28 cellular contexts compared by ENCODE assay signal in the genomic region with DNA sequence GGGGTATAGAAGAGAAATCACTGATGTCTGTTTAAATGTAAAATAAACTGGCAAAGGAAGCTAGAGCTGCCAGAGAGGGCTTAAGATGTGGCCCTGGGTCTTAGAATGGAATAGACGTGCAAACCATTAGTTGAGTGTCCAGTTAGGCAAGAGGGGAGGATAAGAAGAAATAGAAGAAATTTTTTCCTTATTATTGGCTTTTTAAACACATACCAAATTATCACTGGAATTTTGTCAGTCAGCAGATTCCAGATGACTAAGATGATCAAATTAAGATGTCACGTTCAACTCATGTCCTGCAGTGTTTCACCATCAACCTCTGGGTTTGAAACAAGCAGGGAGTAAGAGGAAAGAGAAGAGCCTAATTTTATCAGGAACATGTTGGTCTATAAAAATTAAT.
DNase-seq lines count a peak whose midpoint lies in the region; ATAC-seq, FAIRE-seq and TF ChIP-seq lines count a peak whose summit lies in the region.
"Had no signal": no experiment of that assay in that cellular context is flagged by ENCODE, and none has a peak within 500 bp of the region (broad histone marks: within the 10 kb centered on the region; RNA-seq: fewer than 3 reads in every experiment).

No MANE protein-coding gene starts in this region.

- no peaks in the 10 kb centered on the region for H3K4me1 ChIP-seq in A673 (ENCODE audit: insufficient read depth, low read length, poor library complexity, severe bottlenecking)
- H3K4me1 ChIP-seq: heart right ventricle, Peyer's patch, psoas muscle, SJSA1 had no signal

- H3K27me3 ChIP-seq in A673 (replicated peaks; ENCODE audit: insufficient read depth, low read depth, low read length, poor library complexity), result no peaks in the 10 kb centered on the region
- H3K27me3 ChIP-seq: heart right ventricle, Peyer's patch had no signal

- DNase-seq in A673 (ENCODE audit: low spot score), result peak; percentile 43
- DNase-seq in GM04503 (ENCODE audit: low read depth), result peak; percentile 74
- DNase-seq in astrocyte of the cerebellum (ENCODE audit: low read depth), result peak; percentile 18
- DNase-seq in foreskin fibroblast, result peak; percentile 53 to 79
- no peak for DNase-seq in NCI-H748 (lab: John Stamatoyannopoulos, UW; ENCODE audit: unreplicated experiment)
- DNase-seq in H54 (ENCODE audit: insufficient read length, low spot score), result no peak
- no peak for DNase-seq in superior temporal gyrus (ENCODE audit: extremely low spot score)
- DNase-seq: activated CD4-positive, alpha-beta T cell treated with anti-CD3 and anti-CD28 coated beads, Interleukin-2, amount 50 U/mL, for 4 hours; activated gamma-delta T cell treated with Interleukin-2 at 50 U/mL for 16 hours; CD4-positive, alpha-beta memory T cell; central memory CD4-positive, alpha-beta T cell; DMS153; heart right ventricle; Kasumi-1; mucosa of descending colon; NCI-H1092; NCI-H2029 treated with DMSO at 0.1 percent for 48 hours; NCI-H446; Peyer's patch; psoas muscle; stimulated activated CD4-positive, alpha-beta T cell treated with anti-CD3 and anti-CD28 coated beads, Interleukin-4, amount 100 ng/mL, for 1 hour; stimulated activated naive CD8-positive, alpha-beta T cell treated with anti-CD3 and anti-CD28 coated beads, Interleukin-15, amount 100 ng/mL, for 72 hours had no signal

- intact Hi-C loops in A673 (cut with micrococcal nuclease; ENCODE audit: unreplicated experiment), result no loop called here

- ATAC-seq in HG03108 (IDR thresholded peaks at IDR 0.05; ENCODE audit: unreplicated experiment), result no peak
- ATAC-seq: esophagus mucosa; heart right ventricle; mucosa of descending colon; psoas muscle; stimulated activated naive CD8-positive, alpha-beta T cell treated with anti-CD3 and anti-CD28 coated beads, Interleukin-15, amount 100 ng/mL, for 72 hours had no signal

- in situ Hi-C loops in astrocyte of the cerebellum (cut with HindIII; ENCODE audit: low sequenced_read_pairs), result no loop called here

- H3K36me3 ChIP-seq in A673 (ENCODE audit: insufficient read depth, low read length, poor library complexity, severe bottlenecking), result no peaks in the 10 kb centered on the region
- H3K36me3 ChIP-seq: heart right ventricle, Peyer's patch, SJSA1 had no signal

- BruUV-seq in A673 (replicated peaks; lab: Mats Ljungman, UMichigan), result no TSS peak

- POLR2A ChIA-PET in A673 (lab: Charles Lee; ENCODE audit: low non-redundant PET), result no interaction called here

- CTCF ChIA-PET in A673 (lab: Charles Lee), result no interaction called here

- TF ChIP-seq CTCF in A673 (conservative IDR thresholded peaks at IDR 0.05; ENCODE audit: low read depth, low read length) (no peak), astrocyte of the cerebellum (IDR thresholded peaks at IDR 0.05; ENCODE audit: low read depth, low read length, missing control alignments) (no peak), foreskin fibroblast (IDR thresholded peaks at IDR 0.05; ENCODE audit: low read depth, low read length) (no peak)

- FAIRE-seq in H54 (lab: Jason Lieb, UNC), result no peak
- FAIRE-seq: A204.1, GM12891, HTR-8/SVneo had no signal

- H3K27ac ChIP-seq in A673 (ENCODE audit: low read depth, low read length, poor library complexity, severe bottlenecking), result no peak overlapping the region
- H3K27ac ChIP-seq: heart right ventricle, psoas muscle, SJSA1 had no signal

- H3K9me3 ChIP-seq in A673 (ENCODE audit: low read depth, low read length, poor library complexity, severe bottlenecking), result no peaks in the 10 kb centered on the region
- H3K9me3 ChIP-seq: heart right ventricle, mucosa of descending colon, Peyer's patch, psoas muscle, SJSA1 had no signal

- H3K4me3 ChIP-seq in A673 (ENCODE audit: low read depth, low read length, poor library complexity, severe bottlenecking), result no peak overlapping the region
- no peak overlapping the region for H3K4me3 ChIP-seq in astrocyte of the cerebellum (ENCODE audit: low read depth, low read length)
- H3K4me3 ChIP-seq in foreskin fibroblast (ENCODE audit: low read depth in 1 of 2, low read length in 2 of 2), result no peak overlapping the region
- H3K4me3 ChIP-seq: heart right ventricle, mucosa of descending colon, Peyer's patch, psoas muscle, SJSA1 had no signal

- TF ChIP-seq POLR2A in H54 (IDR thresholded peaks at IDR 0.05; ENCODE audit: low read depth, low read length), result no peak

Comparison
In these comparisons a context has a peak if more than half of its experiments do, and no peak if none do; other contexts are left out.
1. DNase-seq: peak in A673 (single experiment), GM04503 (single experiment), astrocyte of the cerebellum (single experiment) and foreskin fibroblast (2 of 2); none in NCI-H748 (single experiment), H54 (single experiment) and superior temporal gyrus (single experiment).